ENCODE assay signal across 20 cellular contexts in genomic region chr7:40937879-40938278, GRCh38.
DNase-seq lines count a peak whose midpoint lies in the region; ATAC-seq and TF ChIP-seq lines count a peak whose summit lies in the region.
"Had no signal": no experiment of that assay in that cellular context is flagged by ENCODE, and none has a peak within 500 bp of the region (broad histone marks: within the 10 kb centered on the region; RNA-seq: fewer than 3 reads in every experiment).

No MANE protein-coding gene starts in this region.

- TF ChIP-seq POLR2A in erythroblast (IDR thresholded peaks at IDR 0.05; ENCODE audit: low read length): no peak

- no peak for TF ChIP-seq CTCF in nephron progenitor cell (IDR thresholded peaks at IDR 0.05)

- H3K9me3 Mint-ChIP-seq in nephron progenitor cell: peaks cover 44% of the 10 kb centered on the region
- H3K9me3 Mint-ChIP-seq: HFFc6 had no signal

- peaks cover 8% of the 10 kb centered on the region for H3K27me3 Mint-ChIP-seq in nephron progenitor cell (ENCODE audit: low read depth, poor library complexity)
- H3K27me3 Mint-ChIP-seq: CD4-positive, CD25-positive, alpha-beta regulatory T cell had no signal

- no peaks in the 10 kb centered on the region for H3K36me3 Mint-ChIP-seq in nephron progenitor cell (ENCODE audit: low read depth)
- H3K36me3 Mint-ChIP-seq: CD4-positive, CD25-positive, alpha-beta regulatory T cell had no signal

- H3K27ac Mint-ChIP-seq in nephron progenitor cell: no peak overlapping the region
- H3K27ac Mint-ChIP-seq: CD4-positive, CD25-positive, alpha-beta regulatory T cell; HFFc6; T-helper 1 cell treated with Interleukin-12 subunit alpha and Interleukin-12 subunit beta and Interleukin-4 antibody, amounts not matched to agents 30 μg/mL and 1 μg/mL, for 36 hours had no signal

- no peak for ATAC-seq in SK-N-SH treated with all-trans-retinoic acid at 6 μM for 48 hours
- ATAC-seq: Panc1 had no signal

- peak; percentile 40 for DNase-seq in NCI-H2171 treated with DMSO at 0.1 percent for 48 hours (lab: John Stamatoyannopoulos, UW)
- DNase-seq in NCI-H2171 (lab: John Stamatoyannopoulos, UW): no peak
- DNase-seq in NCI-H69 (lab: John Stamatoyannopoulos, UW): peak; percentile 6
- peak; percentile 4 for DNase-seq in nephron progenitor cell
- no peak for DNase-seq in erythroblast (lab: John Stamatoyannopoulos, UW)
- no peak for DNase-seq in mesenteric fat pad (ENCODE audit: low spot score)
- DNase-seq: CD4-positive, CD25-positive, alpha-beta regulatory T cell; DND-41; HFFc6; NCI-H1092 treated with DMSO at 0.1 percent for 48 hours; NCI-H1436; NCI-H187; NCI-H2081 treated with DMSO at 0.1 percent for 48 hours; NCI-H446; NCI-H524 treated with DMSO at 0.1 percent for 48 hours; SHP77 treated with DMSO at 0.1 percent for 48 hours; SW 1271 had no signal

- H3K4me1 Mint-ChIP-seq in nephron progenitor cell: no peaks in the 10 kb centered on the region
- H3K4me1 Mint-ChIP-seq: CD4-positive, CD25-positive, alpha-beta regulatory T cell had no signal

- H3K4me3 Mint-ChIP-seq in nephron progenitor cell: no peak overlapping the region
- H3K4me3 Mint-ChIP-seq: CD4-positive, CD25-positive, alpha-beta regulatory T cell; HFFc6; T-helper 1 cell treated with Interleukin-12 subunit alpha and Interleukin-12 subunit beta and Interleukin-4 antibody, amounts not matched to agents 30 μg/mL and 1 μg/mL, for 36 hours had no signal

TF ChIP-seq in SK-N-SH treated with all-trans-retinoic acid at 6 μM for 48 hours, 23 proteins besides CTCF, POLR2A, EP300 and RAD21:
- TF ChIP-seq, protein P1, sequence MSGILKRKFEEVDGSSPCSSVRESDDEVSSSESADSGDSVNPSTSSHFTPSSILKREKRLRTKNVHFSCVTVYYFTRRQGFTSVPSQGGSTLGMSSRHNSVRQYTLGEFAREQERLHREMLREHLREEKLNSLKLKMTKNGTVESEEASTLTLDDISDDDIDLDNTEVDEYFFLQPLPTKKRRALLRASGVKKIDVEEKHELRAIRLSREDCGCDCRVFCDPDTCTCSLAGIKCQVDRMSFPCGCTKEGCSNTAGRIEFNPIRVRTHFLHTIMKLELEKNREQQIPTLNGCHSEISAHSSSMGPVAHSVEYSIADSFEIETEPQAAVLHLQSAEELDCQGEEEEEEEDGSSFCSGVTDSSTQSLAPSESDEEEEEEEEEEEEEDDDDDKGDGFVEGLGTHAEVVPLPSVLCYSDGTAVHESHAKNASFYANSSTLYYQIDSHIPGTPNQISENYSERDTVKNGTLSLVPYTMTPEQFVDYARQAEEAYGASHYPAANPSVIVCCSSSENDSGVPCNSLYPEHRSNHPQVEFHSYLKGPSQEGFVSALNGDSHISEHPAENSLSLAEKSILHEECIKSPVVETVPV (CRISPR knock-in tag; IDR thresholded peaks at IDR 0.05): no peak
- TF ChIP-seq ZFP3 (CRISPR knock-in tag; IDR thresholded peaks at IDR 0.05) (no peak), OSR1 (CRISPR knock-in tag; IDR thresholded peaks at IDR 0.05) (no peak), ESRRG (CRISPR knock-in tag; IDR thresholded peaks at IDR 0.05) (no peak), ZNF70 (CRISPR knock-in tag; IDR thresholded peaks at IDR 0.05) (no peak), ZNF565 (CRISPR knock-in tag; conservative IDR thresholded peaks at IDR 0.05; ENCODE audit: low read depth) (no peak), GLIS3 (CRISPR knock-in tag; IDR thresholded peaks at IDR 0.05) (no peak), ZC3H10 (CRISPR knock-in tag; IDR thresholded peaks at IDR 0.05) (no peak), TOX (CRISPR knock-in tag; IDR thresholded peaks at IDR 0.05; ENCODE audit: borderline replicate concordance) (no peak), CSDC2 (CRISPR knock-in tag; IDR thresholded peaks at IDR 0.05) (no peak), PPARA (CRISPR knock-in tag; IDR thresholded peaks at IDR 0.05; ENCODE audit: borderline replicate concordance) (no peak), SNAI2 (CRISPR knock-in tag; IDR thresholded peaks at IDR 0.05) (no peak), RARB (CRISPR knock-in tag; IDR thresholded peaks at IDR 0.05) (no peak), ZFP30 (CRISPR knock-in tag; IDR thresholded peaks at IDR 0.05) (no peak), ZNF8 (CRISPR knock-in tag; IDR thresholded peaks at IDR 0.05) (no peak), BACH2 (CRISPR knock-in tag; IDR thresholded peaks at IDR 0.05; ENCODE audit: borderline replicate concordance) (no peak)
- TF ChIP-seq, protein P2, sequence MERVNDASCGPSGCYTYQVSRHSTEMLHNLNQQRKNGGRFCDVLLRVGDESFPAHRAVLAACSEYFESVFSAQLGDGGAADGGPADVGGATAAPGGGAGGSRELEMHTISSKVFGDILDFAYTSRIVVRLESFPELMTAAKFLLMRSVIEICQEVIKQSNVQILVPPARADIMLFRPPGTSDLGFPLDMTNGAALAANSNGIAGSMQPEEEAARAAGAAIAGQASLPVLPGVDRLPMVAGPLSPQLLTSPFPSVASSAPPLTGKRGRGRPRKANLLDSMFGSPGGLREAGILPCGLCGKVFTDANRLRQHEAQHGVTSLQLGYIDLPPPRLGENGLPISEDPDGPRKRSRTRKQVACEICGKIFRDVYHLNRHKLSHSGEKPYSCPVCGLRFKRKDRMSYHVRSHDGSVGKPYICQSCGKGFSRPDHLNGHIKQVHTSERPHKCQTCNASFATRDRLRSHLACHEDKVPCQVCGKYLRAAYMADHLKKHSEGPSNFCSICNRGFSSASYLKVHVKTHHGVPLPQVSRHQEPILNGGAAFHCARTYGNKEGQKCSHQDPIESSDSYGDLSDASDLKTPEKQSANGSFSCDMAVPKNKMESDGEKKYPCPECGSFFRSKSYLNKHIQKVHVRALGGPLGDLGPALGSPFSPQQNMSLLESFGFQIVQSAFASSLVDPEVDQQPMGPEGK (CRISPR knock-in tag; IDR thresholded peaks at IDR 0.05; ENCODE audit: borderline replicate concordance): no peak
- TF ChIP-seq, protein P3, sequence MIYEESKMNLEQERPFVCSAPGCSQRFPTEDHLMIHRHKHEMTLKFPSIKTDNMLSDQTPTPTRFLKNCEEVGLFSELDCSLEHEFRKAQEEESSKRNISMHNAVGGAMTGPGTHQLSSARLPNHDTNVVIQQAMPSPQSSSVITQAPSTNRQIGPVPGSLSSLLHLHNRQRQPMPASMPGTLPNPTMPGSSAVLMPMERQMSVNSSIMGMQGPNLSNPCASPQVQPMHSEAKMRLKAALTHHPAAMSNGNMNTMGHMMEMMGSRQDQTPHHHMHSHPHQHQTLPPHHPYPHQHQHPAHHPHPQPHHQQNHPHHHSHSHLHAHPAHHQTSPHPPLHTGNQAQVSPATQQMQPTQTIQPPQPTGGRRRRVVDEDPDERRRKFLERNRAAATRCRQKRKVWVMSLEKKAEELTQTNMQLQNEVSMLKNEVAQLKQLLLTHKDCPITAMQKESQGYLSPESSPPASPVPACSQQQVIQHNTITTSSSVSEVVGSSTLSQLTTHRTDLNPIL (CRISPR knock-in tag; IDR thresholded peaks at IDR 0.05; ENCODE audit: low read depth): no peak

Comparison
In these comparisons a context has a peak if more than half of its experiments do, and no peak if none do; other contexts are left out.
1. DNase-seq: peak in NCI-H2171 treated with DMSO at 0.1 percent for 48 hours (single experiment), NCI-H69 (single experiment) and nephron progenitor cell (single experiment); none in NCI-H2171 (single experiment), erythroblast (0 of 2) and mesenteric fat pad (single experiment).